Comparison of ENCODE assay signal across 10 cellular contexts in genomic region chr16:24978370-24978914, GRCh38. TPM values are rescaled to one million over a fixed set of nuclear protein-coding genes. Genes with fewer than 3 reads are reported as not detected.
DNase-seq lines count a peak whose midpoint lies in the region; ATAC-seq and TF ChIP-seq lines count a peak whose summit lies in the region.
"Had no signal": no experiment of that assay in that cellular context is flagged by ENCODE, and none has a peak within 500 bp of the region (broad histone marks: within the 10 kb centered on the region; RNA-seq: fewer than 3 reads in every experiment).

No MANE protein-coding gene starts in this region.

- H3K27me3 Mint-ChIP-seq in glutamatergic neuron (ENCODE audit: unreplicated experiment), result peaks cover 2% of the 10 kb centered on the region

- no peak overlapping the region for H3K27ac Mint-ChIP-seq in glutamatergic neuron (ENCODE audit: unreplicated experiment)

- H3K4me3 Mint-ChIP-seq in glutamatergic neuron (ENCODE audit: unreplicated experiment), result peak overlapping the region; percentile 28

- H3K9ac ChIP-seq in OCI-LY3 (ENCODE audit: low read length), result peak overlapping the region; percentile 12

- H3K36me3 Mint-ChIP-seq in glutamatergic neuron (ENCODE audit: unreplicated experiment), result peaks cover 10% of the 10 kb centered on the region

- H4K20me1 ChIP-seq in OCI-LY3 (ENCODE audit: insufficient read depth, low read length), result peaks cover 98% of the 10 kb centered on the region

- H3K9me3 Mint-ChIP-seq in glutamatergic neuron (ENCODE audit: unreplicated experiment), result peaks cover 6% of the 10 kb centered on the region

- H3K4me2 ChIP-seq in OCI-LY3 (ENCODE audit: low read length), result peak overlapping the region; percentile 50

- ATAC-seq in GM21528 (IDR thresholded peaks at IDR 0.05; ENCODE audit: low FRiP score, unreplicated experiment) (peak; percentile 38), thoracic aorta (ENCODE audit: insufficient number of reproducible peaks, low FRiP score, low read depth) (no peak), HG02623 (IDR thresholded peaks at IDR 0.05; ENCODE audit: unreplicated experiment) (no peak)
- ATAC-seq: stimulated activated naive CD8-positive, alpha-beta T cell treated with anti-CD3 and anti-CD28 coated beads, Interleukin-15, Interleukin-2, amounts not matched to agents 100 U/mL and 50 U/mL, for 24 hours had no signal

- H3K4me1 ChIP-seq in OCI-LY3 (ENCODE audit: low read length) (peaks cover 73% of the 10 kb centered on the region), thoracic aorta (ENCODE audit: control insufficient read depth in 1 of 2, low read depth in 2 of 2) (peaks cover 29 to 39% of the 10 kb centered on the region in 2 donors)

- H3K27ac ChIP-seq in OCI-LY3 (ENCODE audit: low read length), result peak overlapping the region; percentile 68
- H3K27ac ChIP-seq in thoracic aorta, result peak overlapping the region; percentile 16 to 60

- H3K79me2 ChIP-seq in OCI-LY3 (ENCODE audit: low read length), result peaks cover 100% of the 10 kb centered on the region

- DNase-seq in glutamatergic neuron (peak; percentile 32), thoracic aorta (ENCODE audit: low spot score) (no peak), DMS53 treated with DMSO at 0.1 percent for 48 hours (lab: John Stamatoyannopoulos, UW; ENCODE audit: unreplicated experiment) (no peak), hepatic stellate cell (ENCODE audit: low spot score) (no peak)
- DNase-seq: NCI-H2029 treated with DMSO at 0.1 percent for 48 hours; small intestine; stimulated activated naive CD8-positive, alpha-beta T cell treated with anti-CD3 and anti-CD28 coated beads, Interleukin-15, Interleukin-2, amounts not matched to agents 100 U/mL and 50 U/mL, for 24 hours had no signal

- no peak overlapping the region for H2AFZ ChIP-seq in OCI-LY3 (ENCODE audit: low read depth, low read length)

- H3K27me3 ChIP-seq in OCI-LY3 (ENCODE audit: low read depth, low read length) (no peaks in the 10 kb centered on the region), thoracic aorta (replicated peaks; ENCODE audit: insufficient read depth) (no peaks in the 10 kb centered on the region)

- peaks cover 24% of the 10 kb centered on the region for H3K4me1 Mint-ChIP-seq in glutamatergic neuron (ENCODE audit: low read depth, unreplicated experiment)

- TF ChIP-seq CTCF in OCI-LY3 (IDR thresholded peaks at IDR 0.05; ENCODE audit: low read depth, low read length) (no peak), glutamatergic neuron (IDR thresholded peaks at IDR 0.05; ENCODE audit: partially characterized antibody, unreplicated experiment) (no peak), thoracic aorta (IDR thresholded peaks at IDR 0.05) (no peak)

- peaks cover 63% of the 10 kb centered on the region for H3K36me3 ChIP-seq in OCI-LY3 (replicated peaks; ENCODE audit: low read depth, low read length)
- peaks cover 13% of the 10 kb centered on the region for H3K36me3 ChIP-seq in thoracic aorta

- H3K9me3 ChIP-seq in OCI-LY3 (ENCODE audit: insufficient read depth, low read length) (no peaks in the 10 kb centered on the region), thoracic aorta (no peaks in the 10 kb centered on the region)

- H3K4me3 ChIP-seq in OCI-LY3 (ENCODE audit: low read length) (0 out of 2 replicates have a peak overlapping the region, but pooled peaks have one; percentile 1), thoracic aorta (no peak overlapping the region)

RNA-seq across cellular contexts. Expression of gene ARHGAP17, which starts 36.7 kb away (rescaled TPM):
- total RNA-seq in glutamatergic neuron (ENCODE audit: unreplicated experiment), result 89.9 TPM
- total RNA-seq in thoracic aorta, result 10 to 100 TPM; 39.0 to 83.2 TPM
